9 cellular contexts compared by ENCODE assay signal in the genomic region with DNA sequence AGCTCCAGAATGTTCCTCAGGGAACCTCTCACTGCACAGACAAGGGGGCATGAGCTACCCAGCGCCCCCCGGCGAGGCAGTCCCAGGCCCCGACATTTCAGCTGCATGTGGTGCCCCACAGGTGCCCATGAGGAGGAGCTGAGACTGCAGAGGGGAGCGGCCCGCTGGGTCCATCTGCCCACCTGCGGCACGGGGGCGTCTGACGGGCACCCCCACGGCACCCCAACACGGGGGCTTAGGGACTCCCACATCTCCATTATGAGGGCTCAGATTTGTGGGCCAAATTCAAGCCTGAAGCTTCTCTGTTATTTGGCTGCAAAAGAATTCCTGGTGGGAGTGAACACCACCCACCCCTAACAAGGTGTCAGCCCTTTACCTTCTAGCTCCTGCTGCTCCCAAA.
DNase-seq lines count a peak whose midpoint lies in the region; ATAC-seq and TF ChIP-seq lines count a peak whose summit lies in the region.
"Had no signal": no experiment of that assay in that cellular context is flagged by ENCODE, and none has a peak within 500 bp of the region (broad histone marks: within the 10 kb centered on the region; RNA-seq: fewer than 3 reads in every experiment).

No MANE protein-coding gene starts in this region.

- CTCF ChIA-PET in activated CD8-positive, alpha-beta T cell treated with anti-CD3 and anti-CD28 coated beads for 36 hours (lab: Charles Lee): interaction anchor here (0.8 to 4.5 kb wide), 14 partner anchors 8 to 264 kb away, joined by 3 to 20 read pairs (median 4); no protein-coding TSS in a partner anchor
- CTCF ChIA-PET in activated CD8-positive, alpha-beta T cell treated with anti-CD3 and anti-CD28 coated beads, Interleukin-2, amount 10 ng/mL, durations not matched to agents 7 days and 5 days (lab: Charles Lee): interaction anchor here (0.7 to 9.7 kb wide), 10 partner anchors 9 to 1043 kb away, joined by 3 to 74 read pairs (median 5); no protein-coding TSS in a partner anchor
- CTCF ChIA-PET in A673 (lab: Charles Lee): no interaction called here

- H3K36me3 ChIP-seq in HUES64 (ENCODE audit: insufficient read depth, low read length): no peaks in the 10 kb centered on the region
- no peaks in the 10 kb centered on the region for H3K36me3 ChIP-seq in brain microvascular endothelial cell (replicated peaks)
- no peaks in the 10 kb centered on the region for H3K36me3 ChIP-seq in neutrophil
- H3K36me3 ChIP-seq in uterus: no peaks in the 10 kb centered on the region
- no peaks in the 10 kb centered on the region for H3K36me3 ChIP-seq in A673 (ENCODE audit: insufficient read depth, low read length, poor library complexity, severe bottlenecking)

- in situ Hi-C loops in brain microvascular endothelial cell (cut with HindIII; ENCODE audit: low pct_ligation_motif_present, low sequenced_read_pairs): no loop called here

- H3K27ac ChIP-seq in HUES64 (ENCODE audit: low read depth, low read length): peak overlapping the region; percentile 32; the same call in 1 of the 2 replicates
- peak overlapping the region; percentile 27 for H3K27ac ChIP-seq in brain microvascular endothelial cell
- peak overlapping the region; percentile 95 for H3K27ac ChIP-seq in neutrophil
- H3K27ac ChIP-seq in uterus: no peak overlapping the region
- H3K27ac ChIP-seq in A673 (ENCODE audit: low read depth, low read length, poor library complexity, severe bottlenecking): no peak overlapping the region

- H3K27ac Mint-ChIP-seq in activated CD8-positive, alpha-beta T cell treated with anti-CD3 and anti-CD28 coated beads for 36 hours: peak overlapping the region; percentile 52
- no peak overlapping the region for H3K27ac Mint-ChIP-seq in activated CD8-positive, alpha-beta T cell treated with anti-CD3 and anti-CD28 coated beads, Interleukin-2, amount 10 ng/mL, durations not matched to agents 7 days and 5 days

- DNase-seq in activated CD8-positive, alpha-beta T cell treated with anti-CD3 and anti-CD28 coated beads for 36 hours: no peak
- DNase-seq in activated CD8-positive, alpha-beta T cell treated with anti-CD3 and anti-CD28 coated beads, Interleukin-2, amount 10 ng/mL, durations not matched to agents 7 days and 5 days: no peak
- DNase-seq in brain microvascular endothelial cell (no peak), uterus (no peak), A673 (ENCODE audit: low spot score) (no peak), left colon (no peak)

- ATAC-seq in activated CD8-positive, alpha-beta T cell treated with anti-CD3 and anti-CD28 coated beads for 36 hours: no peak
- ATAC-seq in activated CD8-positive, alpha-beta T cell treated with anti-CD3 and anti-CD28 coated beads, Interleukin-2, amount 10 ng/mL, durations not matched to agents 7 days and 5 days: no peak
- ATAC-seq in left colon: no peak

- H3K27me3 ChIP-seq in HUES64 (ENCODE audit: insufficient read depth, low read length) (no peaks in the 10 kb centered on the region), brain microvascular endothelial cell (replicated peaks) (no peaks in the 10 kb centered on the region), neutrophil (no peaks in the 10 kb centered on the region), uterus (no peaks in the 10 kb centered on the region), A673 (replicated peaks; ENCODE audit: insufficient read depth, low read depth, low read length, poor library complexity) (no peaks in the 10 kb centered on the region)

- TF ChIP-seq CTCF in activated CD8-positive, alpha-beta T cell treated with anti-CD3 and anti-CD28 coated beads for 36 hours (IDR thresholded peaks at IDR 0.05): no peak
- TF ChIP-seq CTCF in brain microvascular endothelial cell (IDR thresholded peaks at IDR 0.05; ENCODE audit: low read depth, low read length, missing control alignments) (no peak), neutrophil (IDR thresholded peaks at IDR 0.05) (no peak), uterus (IDR thresholded peaks at IDR 0.05) (no peak), A673 (conservative IDR thresholded peaks at IDR 0.05; ENCODE audit: low read depth, low read length) (no peak)

- H3K4me3 ChIP-seq in HUES64 (ENCODE audit: low read length) (no peak overlapping the region), brain microvascular endothelial cell (ENCODE audit: low read depth, low read length) (no peak overlapping the region), neutrophil (ENCODE audit: low read depth in 1 of 2, low read length in 1 of 2) (peak overlapping the region; percentile 30 to 38), uterus (no peak overlapping the region), A673 (ENCODE audit: low read depth, low read length, poor library complexity, severe bottlenecking) (no peak overlapping the region)
- H3K4me3 ChIP-seq: skin epidermis had no signal

- H3K9ac ChIP-seq in HUES64 (ENCODE audit: low read depth, low read length): no peak overlapping the region

- H3K27me3 Mint-ChIP-seq in activated CD8-positive, alpha-beta T cell treated with anti-CD3 and anti-CD28 coated beads for 36 hours: no peaks in the 10 kb centered on the region
- H3K27me3 Mint-ChIP-seq in activated CD8-positive, alpha-beta T cell treated with anti-CD3 and anti-CD28 coated beads, Interleukin-2, amount 10 ng/mL, durations not matched to agents 7 days and 5 days (ENCODE audit: low read depth): peaks cover 4% of the 10 kb centered on the region

- no peak for TF ChIP-seq POLR2A in uterus (IDR thresholded peaks at IDR 0.05)

- peaks cover 27% of the 10 kb centered on the region for H3K4me1 ChIP-seq in HUES64 (ENCODE audit: insufficient read depth, low read length)
- peaks cover 70 to 77% of the 10 kb centered on the region in 2 experiments for H3K4me1 ChIP-seq in neutrophil (ENCODE audit: control insufficient read depth in 1 of 2, insufficient read depth in 1 of 2, low read depth in 1 of 2, low read length in 1 of 2)
- peaks cover 0 to 11% of the 10 kb centered on the region in 2 donors for H3K4me1 ChIP-seq in uterus
- peaks cover 33% of the 10 kb centered on the region for H3K4me1 ChIP-seq in A673 (ENCODE audit: insufficient read depth, low read length, poor library complexity, severe bottlenecking)

- H3K4me3 Mint-ChIP-seq in activated CD8-positive, alpha-beta T cell treated with anti-CD3 and anti-CD28 coated beads for 36 hours: no peak overlapping the region
- no peak overlapping the region for H3K4me3 Mint-ChIP-seq in activated CD8-positive, alpha-beta T cell treated with anti-CD3 and anti-CD28 coated beads, Interleukin-2, amount 10 ng/mL, durations not matched to agents 7 days and 5 days

- H3K9me3 Mint-ChIP-seq in activated CD8-positive, alpha-beta T cell treated with anti-CD3 and anti-CD28 coated beads for 36 hours: peaks cover 12% of the 10 kb centered on the region
- peaks cover 6% of the 10 kb centered on the region for H3K9me3 Mint-ChIP-seq in activated CD8-positive, alpha-beta T cell treated with anti-CD3 and anti-CD28 coated beads, Interleukin-2, amount 10 ng/mL, durations not matched to agents 7 days and 5 days (ENCODE audit: insufficient read depth)

- peaks cover 1% of the 10 kb centered on the region for H3K36me3 Mint-ChIP-seq in activated CD8-positive, alpha-beta T cell treated with anti-CD3 and anti-CD28 coated beads for 36 hours (ENCODE audit: low read depth)
- H3K36me3 Mint-ChIP-seq in activated CD8-positive, alpha-beta T cell treated with anti-CD3 and anti-CD28 coated beads, Interleukin-2, amount 10 ng/mL, durations not matched to agents 7 days and 5 days (ENCODE audit: low read depth): peaks cover 22% of the 10 kb centered on the region

- intact Hi-C loops in activated CD8-positive, alpha-beta T cell treated with anti-CD3 and anti-CD28 coated beads for 36 hours (cut with micrococcal nuclease): no loop called here
- intact Hi-C loops in uterus (cut with DNase I; ENCODE audit: low total_unique reads): no loop called here
- intact Hi-C loops in A673 (cut with micrococcal nuclease; ENCODE audit: unreplicated experiment): no loop called here
- intact Hi-C loops in left colon (cut with DNase I, micrococcal nuclease): no loop called here

- 77% methylated on average over 12 of the region's 12 CpGs for WGBS in HUES64

- POLR2A ChIA-PET in activated CD8-positive, alpha-beta T cell treated with anti-CD3 and anti-CD28 coated beads for 36 hours (lab: Charles Lee): interaction anchor here (0.6 to 2.8 kb wide), 12 partner anchors 8 to 1751 kb away, joined by 3 to 8 read pairs (median 4); no protein-coding TSS in a partner anchor
- POLR2A ChIA-PET in activated CD8-positive, alpha-beta T cell treated with anti-CD3 and anti-CD28 coated beads, Interleukin-2, amount 10 ng/mL, durations not matched to agents 7 days and 5 days (lab: Charles Lee): interaction anchor here (0.6 to 2.1 kb wide), 3 partner anchors 12 to 269 kb away, joined by 3 to 14 read pairs (median 4); no protein-coding TSS in a partner anchor
- POLR2A ChIA-PET in A673 (lab: Charles Lee; ENCODE audit: low non-redundant PET): no interaction called here

- H3K4me1 Mint-ChIP-seq in activated CD8-positive, alpha-beta T cell treated with anti-CD3 and anti-CD28 coated beads for 36 hours (ENCODE audit: low read depth): peaks cover 78% of the 10 kb centered on the region
- H3K4me1 Mint-ChIP-seq in activated CD8-positive, alpha-beta T cell treated with anti-CD3 and anti-CD28 coated beads, Interleukin-2, amount 10 ng/mL, durations not matched to agents 7 days and 5 days (ENCODE audit: low read depth): peaks cover 74% of the 10 kb centered on the region

- no peaks in the 10 kb centered on the region for H3K9me3 ChIP-seq in HUES64 (ENCODE audit: insufficient read depth, low read depth, low read length)
- no peaks in the 10 kb centered on the region for H3K9me3 ChIP-seq in neutrophil
- H3K9me3 ChIP-seq in uterus: peaks cover 0 to 4% of the 10 kb centered on the region in 2 donors
- H3K9me3 ChIP-seq in A673 (ENCODE audit: low read depth, low read length, poor library complexity, severe bottlenecking): no peaks in the 10 kb centered on the region

- BruUV-seq in A673 (replicated peaks; lab: Mats Ljungman, UMichigan): no TSS peak

Comparison
In these comparisons a context has a peak if more than half of its experiments do, and no peak if none do; other contexts are left out.
1. H3K27ac ChIP-seq: peak in HUES64 (single experiment), brain microvascular endothelial cell (single experiment) and neutrophil (single experiment); none in uterus (0 of 2) and A673 (single experiment).
2. H3K4me3 ChIP-seq: peak in neutrophil (2 of 2); none in HUES64 (single experiment), brain microvascular endothelial cell (single experiment), uterus (0 of 2) and A673 (single experiment).